ENCODE assay signal across 8 cellular contexts in genomic region chr6:32843979-32844838, GRCh38.
DNase-seq lines count a peak whose midpoint lies in the region; ATAC-seq and TF ChIP-seq lines count a peak whose summit lies in the region.

Gene PSMB8 (minus strand): TSS chr6:32844047. CDS start chr6:32843996, 51 bp downstream.

- DNase-seq in DMS 273 treated with DMSO at 0.1 percent for 48 hours (lab: John Stamatoyannopoulos, UW): peak; percentile 90
- peak; percentile 77 for DNase-seq in HuH-7.5 (ENCODE audit: low spot score)
- peak; percentile 96 for DNase-seq in activated T-cell treated with anti-CD3 and anti-CD28 coated beads for 1 hour (ENCODE audit: low read depth)
- peak; percentile 68 for DNase-seq in epidermal melanocyte (ENCODE audit: insufficient read length, low spot score)
- peak; percentile 82 for DNase-seq in middle frontal gyrus (ENCODE audit: extremely low spot score, low spot score)
- DNase-seq in stimulated activated CD8-positive, alpha-beta memory T cell treated with anti-CD3 and anti-CD28 coated beads, Interleukin-2, amount 100 ng/mL, for 1 hour (ENCODE audit: low read depth in 2 of 2): peak; percentile 96 to 98

- H3K79me2 ChIP-seq in OCI-LY3 (ENCODE audit: low read length): peaks cover 21% of the 10 kb centered on the region

- peak within 1 kb of the TSS; percentile 91 for H3K27ac ChIP-seq in OCI-LY3 (ENCODE audit: low read length)

- H3K36me3 ChIP-seq in OCI-LY3 (replicated peaks; ENCODE audit: low read depth, low read length): peaks cover 61% of the 10 kb centered on the region

- H3K4me3 ChIP-seq in OCI-LY3 (ENCODE audit: low read length): peak within 1 kb of the TSS; percentile 81

- peak; percentile 61 for ATAC-seq in GM21526 (IDR thresholded peaks at IDR 0.05; ENCODE audit: low FRiP score, unreplicated experiment)

- TF ChIP-seq CTCF in OCI-LY3 (IDR thresholded peaks at IDR 0.05; ENCODE audit: low read depth, low read length): no peak

- no peaks in the 10 kb centered on the region for H3K9me3 ChIP-seq in OCI-LY3 (ENCODE audit: insufficient read depth, low read length)

- no peaks in the 10 kb centered on the region for H4K20me1 ChIP-seq in OCI-LY3 (ENCODE audit: insufficient read depth, low read length)

- H3K4me2 ChIP-seq in OCI-LY3 (ENCODE audit: low read length): peak within 1 kb of the TSS; percentile 86

- H3K4me1 ChIP-seq in OCI-LY3 (ENCODE audit: low read length): peaks cover 51% of the 10 kb centered on the region

- no peak within 1 kb of the TSS; the same call in 1 of the 2 replicates for H2AFZ ChIP-seq in OCI-LY3 (ENCODE audit: low read depth, low read length)

- no peaks in the 10 kb centered on the region for H3K27me3 ChIP-seq in OCI-LY3 (ENCODE audit: low read depth, low read length)

- peak within 1 kb of the TSS; percentile 97 for H3K9ac ChIP-seq in OCI-LY3 (ENCODE audit: low read length)

Comparison
In these comparisons a context has a peak if more than half of its experiments do, and no peak if none do; other contexts are left out.
1. Peak in every context shown above with its lines: DNase-seq, ATAC-seq, H3K4me3 ChIP-seq and H3K27ac ChIP-seq.